In the genomic region with DNA sequence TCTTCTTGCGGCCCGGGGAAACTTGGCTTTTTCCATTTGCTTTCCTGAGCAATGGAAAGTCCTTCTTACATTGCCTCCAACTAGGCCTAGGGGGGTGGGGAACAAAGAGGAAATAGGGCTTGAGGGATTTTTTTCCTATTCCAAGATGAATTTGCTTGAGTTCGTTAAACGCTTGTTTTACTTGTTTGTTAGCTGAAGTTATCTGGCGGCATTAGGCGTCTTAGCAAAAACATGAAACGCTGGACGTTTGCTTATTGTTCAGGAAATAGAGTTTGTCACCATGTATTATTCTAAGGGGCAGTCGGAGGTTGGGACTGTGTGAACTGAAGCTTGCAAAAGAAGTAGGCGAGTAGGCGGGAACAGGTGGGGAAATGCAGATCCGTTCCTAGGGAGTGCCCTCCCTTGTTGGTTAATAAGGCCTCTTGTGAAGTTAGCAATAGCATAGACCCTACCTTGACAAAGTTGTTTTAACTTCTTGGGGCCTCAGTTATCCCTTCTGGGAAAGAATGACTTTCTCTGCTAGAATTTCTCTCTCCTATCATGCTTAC, we compare ENCODE assay signal across 8 cellular contexts. TPM values are rescaled to one million over a fixed set of nuclear protein-coding genes. Genes with fewer than 3 reads are reported as not detected.
DNase-seq lines count a peak whose midpoint lies in the region; ATAC-seq and TF ChIP-seq lines count a peak whose summit lies in the region.

No MANE protein-coding gene starts in this region.

- no peaks in the 10 kb centered on the region for H3K27me3 ChIP-seq in MG63
- peaks cover 48% of the 10 kb centered on the region for H3K27me3 ChIP-seq in neural progenitor cell

- CTCF ChIA-PET in Calu3 (lab: Charles Lee) = interaction anchor here (2.5 kb wide), 1 partner anchor 242 kb away, joined by 10 read pairs; no protein-coding TSS in a partner anchor

- H3K36me3 Mint-ChIP-seq in Calu3 (ENCODE audit: insufficient read depth, unreplicated experiment) (peaks cover 49% of the 10 kb centered on the region), neural progenitor cell (no peaks in the 10 kb centered on the region)
- no peaks in the 10 kb centered on the region for H3K36me3 Mint-ChIP-seq in dendritic cell treated with granulocyte-macrophage colony-stimulating factor and Interleukin-4, amounts not matched to agents 40 ng/mL and 50 ng/mL, for 4 days (ENCODE audit: low read depth)

- no peak for ATAC-seq in GM21723 (IDR thresholded peaks at IDR 0.05; ENCODE audit: unreplicated experiment)

- intact Hi-C loops in Calu3 (cut with micrococcal nuclease; ENCODE audit: unreplicated experiment) = loop anchor here (5.0 kb wide), 1 partner anchor 195 kb away; no protein-coding TSS in a partner anchor
- intact Hi-C loops in dendritic cell treated with granulocyte-macrophage colony-stimulating factor and Interleukin-4, amounts not matched to agents 40 ng/mL and 50 ng/mL, for 4 days (cut with micrococcal nuclease) = loop anchor here (10.0 kb wide), 1 partner anchor 238 kb away; no protein-coding TSS in a partner anchor

- H3K9me3 Mint-ChIP-seq in Calu3 (ENCODE audit: low read depth, unreplicated experiment) = no peaks in the 10 kb centered on the region
- no peaks in the 10 kb centered on the region for H3K9me3 Mint-ChIP-seq in dendritic cell treated with granulocyte-macrophage colony-stimulating factor and Interleukin-4, amounts not matched to agents 40 ng/mL and 50 ng/mL, for 4 days
- H3K9me3 Mint-ChIP-seq in neural progenitor cell = no peaks in the 10 kb centered on the region

- peak overlapping the region; percentile 85 for H3K4me2 ChIP-seq in neural progenitor cell

- peaks cover 24% of the 10 kb centered on the region for H3K4me1 ChIP-seq in neural progenitor cell

- H3F3A ChIP-seq in neural progenitor cell (ENCODE audit: low read depth) = peaks cover 34% of the 10 kb centered on the region

- H2AFZ ChIP-seq in neural progenitor cell (replicated peaks) = peak overlapping the region; percentile 46

- DNase-seq in Calu3 (no peak), MG63 (no peak), neural progenitor cell (ENCODE audit: low spot score) (peak; percentile 36), NCI-H2107 treated with DMSO at 0.1 percent for 48 hours (lab: John Stamatoyannopoulos, UW; ENCODE audit: unreplicated experiment) (no peak), NCI-H446 (lab: John Stamatoyannopoulos, UW) (no peak), NCI-H2107 (lab: John Stamatoyannopoulos, UW) (no peak)

- H3K9me3 ChIP-seq in MG63 (no peaks in the 10 kb centered on the region), neural progenitor cell (ENCODE audit: low read depth) (no peaks in the 10 kb centered on the region)

- H3K79me2 ChIP-seq in neural progenitor cell (ENCODE audit: low read depth) = peaks cover 44% of the 10 kb centered on the region

- H3K4me3 Mint-ChIP-seq in Calu3 (ENCODE audit: low read depth, unreplicated experiment) = peak overlapping the region; percentile 93
- H3K4me3 Mint-ChIP-seq in dendritic cell treated with granulocyte-macrophage colony-stimulating factor and Interleukin-4, amounts not matched to agents 40 ng/mL and 50 ng/mL, for 4 days = peak overlapping the region; percentile 72
- peak overlapping the region; percentile 83 for H3K4me3 Mint-ChIP-seq in neural progenitor cell

- H3K27ac ChIP-seq in neural progenitor cell = no peak overlapping the region

- TF ChIP-seq CTCF in Calu3 (IDR thresholded peaks at IDR 0.05; ENCODE audit: unreplicated experiment) (no peak), neural progenitor cell (IDR thresholded peaks at IDR 0.05) (no peak)

- peaks cover 56% of the 10 kb centered on the region for H3K4me1 Mint-ChIP-seq in Calu3 (ENCODE audit: low read depth, unreplicated experiment)
- peaks cover 41% of the 10 kb centered on the region for H3K4me1 Mint-ChIP-seq in dendritic cell treated with granulocyte-macrophage colony-stimulating factor and Interleukin-4, amounts not matched to agents 40 ng/mL and 50 ng/mL, for 4 days (ENCODE audit: low read depth)
- peaks cover 60% of the 10 kb centered on the region for H3K4me1 Mint-ChIP-seq in neural progenitor cell

- H4K20me1 ChIP-seq in neural progenitor cell (ENCODE audit: low read depth) = peaks cover 6% of the 10 kb centered on the region

- BruUV-seq in Calu3 (replicated peaks; lab: Mats Ljungman, UMichigan) = TSS peak; percentile 33

- H3K9ac ChIP-seq in neural progenitor cell = no peak overlapping the region

- peak overlapping the region; percentile 32 for H3K27ac Mint-ChIP-seq in Calu3 (ENCODE audit: unreplicated experiment)
- peak overlapping the region; percentile 59 for H3K27ac Mint-ChIP-seq in dendritic cell treated with granulocyte-macrophage colony-stimulating factor and Interleukin-4, amounts not matched to agents 40 ng/mL and 50 ng/mL, for 4 days
- H3K27ac Mint-ChIP-seq in neural progenitor cell = no peak overlapping the region

- H3K27me3 Mint-ChIP-seq in Calu3 (ENCODE audit: unreplicated experiment) (no peaks in the 10 kb centered on the region), neural progenitor cell (ENCODE audit: insufficient read depth, low read depth) (peaks cover 16% of the 10 kb centered on the region)
- H3K27me3 Mint-ChIP-seq in dendritic cell treated with granulocyte-macrophage colony-stimulating factor and Interleukin-4, amounts not matched to agents 40 ng/mL and 50 ng/mL, for 4 days = peaks cover 79% of the 10 kb centered on the region

- no peaks in the 10 kb centered on the region; the same call in 1 of the 2 replicates for H3K36me3 ChIP-seq in MG63
- H3K36me3 ChIP-seq in neural progenitor cell = no peaks in the 10 kb centered on the region

- H3K4me3 ChIP-seq in MG63 = peak overlapping the region; percentile 58
- H3K4me3 ChIP-seq in neural progenitor cell = peak overlapping the region; percentile 59

RNA-seq across cellular contexts. Expression of a gene that starts 1.9 kb away (rescaled TPM):
- total RNA-seq in Calu3 (2022) = 16.2 and 16.9 TPM in 2 replicates
- 1.1 and 1.3 TPM in 2 replicates for total RNA-seq in MG63 (2014; rRNA removed; shearing (Covaris generic); ENCODE audit: low replicate concordance)
- 2.8 and 3.7 TPM in 2 replicates for total RNA-seq in neural progenitor cell (ENCODE audit: low replicate concordance)
